Comparison of ENCODE assay signal across 8 cellular contexts in genomic region chr2:43636616-43637015, GRCh38. TPM values are rescaled to one million over a fixed set of nuclear protein-coding genes. Genes with fewer than 3 reads are reported as not detected.
DNase-seq lines count a peak whose midpoint lies in the region; ATAC-seq, FAIRE-seq and TF ChIP-seq lines count a peak whose summit lies in the region.

No MANE protein-coding gene starts in this region.

- TF ChIP-seq EP300 in A549 (IDR thresholded peaks at IDR 0.05) = no peak
- TF ChIP-seq EP300 in transverse colon (IDR thresholded peaks at IDR 0.05; ENCODE audit: low read depth) = no peak

- H3K27ac ChIP-seq in A549 (peak overlapping the region; percentile 53 to 83), liver (ENCODE audit: low read depth in 1 of 2, low read length in 2 of 2) (no peak overlapping the region), transverse colon (peak overlapping the region; percentile 76 to 87 (median 82))

- peaks cover 34% of the 10 kb centered on the region for H3K4me1 ChIP-seq in A549
- H3K4me1 ChIP-seq in liver (ENCODE audit: control insufficient read depth in 4 of 4, insufficient read depth in 4 of 4, low read length in 3 of 4) = peaks cover 7 to 23% (median 14%) of the 10 kb centered on the region in 4 donors
- peaks cover 0 to 29% (median 9%) of the 10 kb centered on the region in 4 donors for H3K4me1 ChIP-seq in transverse colon

- DNase-seq in A549 (ENCODE audit: low read depth in 1 of 2, low spot score in 1 of 2) (no peak), transverse colon (no peak)
- peak in 1 of 2 donors; percentile 5 for DNase-seq in activated naive CD4-positive, alpha-beta T cell treated with anti-CD3 and anti-CD28 coated beads, Interleukin-2, amount 50 U/mL, for 72 hours (ENCODE audit: low spot score in 2 of 2)

- in situ Hi-C loops in transverse colon (cut with MboI; ENCODE audit: low pct_ligation_motif_present in 1 of 4, low pct_unique_long_range_greater_than_20kb in 1 of 4, low sequenced_read_pairs in 3 of 4) = loop anchor here in 1 of 4 donors (10.0 kb wide), 1 partner anchor 138 kb away; the partner anchor contains the start of gene DYNC2LI1

- H3K4me2 ChIP-seq in A549 = peak overlapping the region; percentile 77

- H3K9me3 Mint-ChIP-seq in activated naive CD4-positive, alpha-beta T cell treated with anti-CD3 and anti-CD28 coated beads, Interleukin-2, amount 50 U/mL, for 72 hours = peaks cover 0 to 3% of the 10 kb centered on the region in 2 donors

- intact Hi-C loops in transverse colon (cut with DNase I; ENCODE audit: low total_unique reads) = no loop called here

- peaks cover 2% of the 10 kb centered on the region; the same call in 1 of the 3 replicates for H3K9me3 ChIP-seq in A549
- H3K9me3 ChIP-seq in liver (ENCODE audit: control insufficient read depth in 4 of 4, low read length in 3 of 4) = peaks cover 0 to 2% (median 1%) of the 10 kb centered on the region in 4 donors
- H3K9me3 ChIP-seq in transverse colon = no peaks in the 10 kb centered on the region

- H3K27ac Mint-ChIP-seq in activated naive CD4-positive, alpha-beta T cell treated with anti-CD3 and anti-CD28 coated beads, Interleukin-2, amount 50 U/mL, for 72 hours = peak overlapping the region; percentile 1 to 50

- CTCF ChIA-PET in A549 (lab: Yijun Ruan, JAX) = interaction anchor here (1.0 to 1.2 kb wide), 2 partner anchors 23 to 32 kb away, joined by 3 to 8 read pairs; no protein-coding TSS in a partner anchor

- ATAC-seq in A549 = no peak; a peak in 1 of 6 replicates
- peak; percentile 7 for ATAC-seq in HG02840 (IDR thresholded peaks at IDR 0.05; ENCODE audit: low FRiP score, unreplicated experiment)
- ATAC-seq in activated naive CD4-positive, alpha-beta T cell treated with anti-CD3 and anti-CD28 coated beads, Interleukin-2, amount 50 U/mL, for 72 hours = peak; percentile 34 to 46
- no peak for ATAC-seq in GM19328 (IDR thresholded peaks at IDR 0.05; ENCODE audit: unreplicated experiment)
- ATAC-seq in HG03460 (IDR thresholded peaks at IDR 0.05; ENCODE audit: unreplicated experiment) = no peak
- no peak for ATAC-seq in GM21529 (IDR thresholded peaks at IDR 0.05; ENCODE audit: unreplicated experiment)

- TF ChIP-seq RAD21 in A549 (conservative IDR thresholded peaks at IDR 0.05 in 1 of 2, IDR thresholded peaks at IDR 0.05 in 1 of 2) (no peak), liver (IDR thresholded peaks at IDR 0.05) (no peak)

- no peak overlapping the region for H3K9ac ChIP-seq in liver (ENCODE audit: low read depth in 1 of 2, low read length in 2 of 2)

- no peaks in the 10 kb centered on the region for H3K36me3 ChIP-seq in liver (ENCODE audit: control insufficient read depth in 4 of 4, insufficient read depth in 3 of 4, low read depth in 1 of 4, low read length in 3 of 4)
- no peaks in the 10 kb centered on the region for H3K36me3 ChIP-seq in transverse colon

- TF ChIP-seq POLR2A in A549 (IDR thresholded peaks at IDR 0.05; ENCODE audit: low read length) = no peak
- TF ChIP-seq POLR2A in transverse colon (IDR thresholded peaks at IDR 0.05) = no peak

- H3K4me3 ChIP-seq in A549 = peak overlapping the region; percentile 80
- H3K4me3 ChIP-seq in liver (ENCODE audit: low read depth in 1 of 3, low read length in 3 of 3) = peak overlapping the region in 2 of 3 donors; percentile 1 to 71
- H3K4me3 ChIP-seq in transverse colon = peak overlapping the region in 3 of 4 donors; percentile 51 to 91 (median 76)

- WGBS in A549 (ENCODE audit: missing lambda C conversion rate) = 51% methylated on average over 11 of the region's 11 CpGs
- WGBS in liver = 47% methylated on average over 11 of the region's 11 CpGs
- WGBS in transverse colon (ENCODE audit: low coverage in 1 of 2), 2 donors = 10 to 31% methylated on average over 5 to 11 of the region's 11 CpGs

- H3K36me3 Mint-ChIP-seq in activated naive CD4-positive, alpha-beta T cell treated with anti-CD3 and anti-CD28 coated beads, Interleukin-2, amount 50 U/mL, for 72 hours = no peaks in the 10 kb centered on the region

- FAIRE-seq in A549 (lab: Jason Lieb, UNC) = no peak

- POLR2A ChIA-PET in A549 (lab: Yijun Ruan, JAX) = interaction anchor here (0.8 to 1.6 kb wide), 3 partner anchors 39 to 137 kb away, joined by 3 to 8 read pairs (median 8); partner anchors contain the start of genes C1GALT1C1L, DYNC2LI1 and THADA

- H3K27me3 ChIP-seq in liver (ENCODE audit: control insufficient read depth in 4 of 4, insufficient read depth in 4 of 4, low read length in 3 of 4) (peaks cover 0 to 2% (median 0%) of the 10 kb centered on the region in 4 donors), transverse colon (peaks cover 33% of the 10 kb centered on the region)

- no peak for TF ChIP-seq CTCF in A549 (IDR thresholded peaks at IDR 0.05)
- TF ChIP-seq CTCF in liver (IDR thresholded peaks at IDR 0.05; ENCODE audit: low read depth, low read length, missing input control) = no peak
- no peak for TF ChIP-seq CTCF in transverse colon (IDR thresholded peaks at IDR 0.05)

TF ChIP-seq in A549, 52 proteins besides CTCF, POLR2A, EP300 and RAD21:
- TF ChIP-seq ZSCAN20 (CRISPR knock-in tag; IDR thresholded peaks at IDR 0.05) (no peak), FOSB (CRISPR knock-in tag; IDR thresholded peaks at IDR 0.05) (no peak), CBX8 (IDR thresholded peaks at IDR 0.05) (no peak), HOXA7 (CRISPR knock-in tag; IDR thresholded peaks at IDR 0.05) (no peak), CEBPB (IDR thresholded peaks at IDR 0.05) (no peak), EHMT2 (IDR thresholded peaks at IDR 0.05; ENCODE audit: low read depth) (no peak), RNF2 (IDR thresholded peaks at IDR 0.05; ENCODE audit: borderline replicate concordance, low read depth) (no peak), POLR2AphosphoS2 (conservative IDR thresholded peaks at IDR 0.05; ENCODE audit: low read length) (no peak)

TF ChIP-seq in liver, 16 proteins besides CTCF, POLR2A, EP300 and RAD21 (continues in another document):
- TF ChIP-seq REST (IDR thresholded peaks at IDR 0.05) (no peak), RXRA (IDR thresholded peaks at IDR 0.05) (no peak), JUND (IDR thresholded peaks at IDR 0.05) (no peak), ATF3 (IDR thresholded peaks at IDR 0.05) (no peak), HNF4A (conservative IDR thresholded peaks at IDR 0.05) (no peak)

RNA-seq across cellular contexts. Expression of gene PLEKHH2, which starts 0.4 kb away (rescaled TPM):
- polyA plus RNA-seq in A549 (2011; rRNA removed) (14.9 and 15.3 TPM in 2 replicates), A549 (2017; fragmentation: RNase III; extraction: RNeasy Plus Mini Kit Qiagen cat#74134 plus additional on column Dnase treatment) (0.68 to 0.92 TPM (median 0.90 TPM) in 3 replicates), liver (under 1 TPM; 0.51 to 0.69 TPM)
- 0.50 and 0.57 TPM in 2 replicates for polyA plus RNA-seq in A549 (2012; cell fraction: cytosol; rRNA removed)
- polyA plus RNA-seq in A549 (2012; cell fraction: nucleus; rRNA removed) = 1.3 and 1.7 TPM in 2 replicates
- 7.0 and 7.7 TPM in 2 replicates for polyA minus RNA-seq in A549 (2011; rRNA and poly(A)+ RNA removed)
- 1 to 10 TPM; 2.4 to 8.6 TPM for total RNA-seq in activated naive CD4-positive, alpha-beta T cell treated with anti-CD3 and anti-CD28 coated beads, Interleukin-2, amount 50 U/mL, for 72 hours
- total RNA-seq in liver (1 to 10 TPM; 1.4 to 3.8 TPM), transverse colon (10 to 100 TPM in 2 of 4 donors, 1 to 10 TPM in 2; 7.2 to 32.4 (median 12.3) TPM)

RNA-seq across cellular contexts. Expression of gene C1GALT1C1L, which starts 39.6 kb away (rescaled TPM):
- polyA plus RNA-seq in A549 (2011; rRNA removed) = 5.4 and 5.9 TPM in 2 replicates
- polyA plus RNA-seq in A549 (2012; cell fraction: cytosol; rRNA removed) = 1.7 and 2.1 TPM in 2 replicates
- 0.77 and 1.2 TPM in 2 replicates for polyA plus RNA-seq in A549 (2012; cell fraction: nucleus; rRNA removed)
- 1.4 to 2.1 TPM (median 2.1 TPM) in 3 replicates for polyA plus RNA-seq in A549 (2017; fragmentation: RNase III; extraction: RNeasy Plus Mini Kit Qiagen cat#74134 plus additional on column Dnase treatment)
- 0.17 and 0.68 TPM in 2 replicates for polyA minus RNA-seq in A549 (2011; rRNA and poly(A)+ RNA removed)
- under 1 TPM in 1 of 2 donors, not detected in 1; 0.21 TPM for total RNA-seq in activated naive CD4-positive, alpha-beta T cell treated with anti-CD3 and anti-CD28 coated beads, Interleukin-2, amount 50 U/mL, for 72 hours
- total RNA-seq in liver = under 1 TPM; 0.17 to 0.33 TPM
- under 1 TPM in 1 of 2 donors, not detected in 1; 0.07 TPM for polyA plus RNA-seq in liver
- under 1 TPM in 1 of 4 donors, not detected in 3; 0.96 TPM for total RNA-seq in transverse colon

RNA-seq across cellular contexts. Expression of gene THADA, which starts 40.8 kb away (rescaled TPM):
- polyA plus RNA-seq in A549 (2011; rRNA removed) (37.9 and 51.8 TPM in 2 replicates), A549 (2017; fragmentation: RNase III; extraction: RNeasy Plus Mini Kit Qiagen cat#74134 plus additional on column Dnase treatment) (21.8 to 24.2 TPM (median 23.5 TPM) in 3 replicates), liver (10 to 100 TPM; 12.0 to 28.8 TPM)
- polyA plus RNA-seq in A549 (2012; cell fraction: cytosol; rRNA removed) = 21.4 and 24.3 TPM in 2 replicates
- 61.9 and 68.8 TPM in 2 replicates for polyA plus RNA-seq in A549 (2012; cell fraction: nucleus; rRNA removed)
- polyA minus RNA-seq in A549 (2011; rRNA and poly(A)+ RNA removed) = 137 and 166 TPM in 2 replicates
- 10 to 100 TPM; 19.3 to 33.5 TPM for total RNA-seq in activated naive CD4-positive, alpha-beta T cell treated with anti-CD3 and anti-CD28 coated beads, Interleukin-2, amount 50 U/mL, for 72 hours
- total RNA-seq in liver (10 to 100 TPM; 15.8 to 37.2 TPM), transverse colon (10 to 100 TPM; 21.7 to 78.6 (median 28.1) TPM)

Comparison
In these comparisons a context has a peak if more than half of its experiments do, and no peak if none do; other contexts are left out.
1. ATAC-seq: peak in HG02840 (single experiment) and activated naive CD4-positive, alpha-beta T cell treated with anti-CD3 and anti-CD28 coated beads, Interleukin-2, amount 50 U/mL, for 72 hours (2 of 2); none in A549 (0 of 2), GM19328 (single experiment), HG03460 (single experiment) and GM21529 (single experiment).
2. H3K27ac ChIP-seq: peak in A549 (2 of 2) and transverse colon (4 of 4); none in liver (0 of 2).
3. Peak in every context shown above with its lines, with median percentiles within 50 percentile points of each other: H3K4me3 ChIP-seq.